ENCODE assay signal across 4 cellular contexts in the genomic region with DNA sequence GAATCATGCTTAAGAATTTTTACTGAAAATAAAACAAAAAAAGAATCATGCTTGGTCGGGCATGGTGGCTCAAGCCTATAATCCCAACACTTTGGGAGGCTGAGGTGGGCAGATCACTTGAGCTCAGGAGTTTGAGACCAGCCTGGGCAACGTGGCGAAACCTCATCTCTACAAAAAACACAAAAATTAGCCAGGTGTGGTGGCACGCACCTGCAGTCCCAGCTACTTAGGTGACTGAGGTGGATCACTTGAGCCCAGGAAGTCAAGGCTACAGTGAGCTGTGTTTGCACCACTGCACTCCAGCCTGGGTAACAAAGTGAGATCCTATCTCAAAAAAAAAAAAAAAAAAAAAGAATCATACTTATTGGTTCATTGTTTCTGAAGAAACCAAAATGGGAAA. TPM values are rescaled to one million over a fixed set of nuclear protein-coding genes. Genes with fewer than 3 reads are reported as not detected.
"Had no signal": no experiment of that assay in that cellular context is flagged by ENCODE, and none has a peak within 500 bp of the region (broad histone marks: within the 10 kb centered on the region; RNA-seq: fewer than 3 reads in every experiment).

No MANE protein-coding gene starts in this region.

RNA-seq across cellular contexts. Expression of a gene that starts 55.9 kb away (rescaled TPM):
- total RNA-seq: HepG2, HT-29, HT1080, IMR-90 had no signal
